11 cellular contexts compared by ENCODE assay signal in genomic region chr1:43867946-43868740, GRCh38.
DNase-seq lines count a peak whose midpoint lies in the region; ATAC-seq and TF ChIP-seq lines count a peak whose summit lies in the region.
"Had no signal": no experiment of that assay in that cellular context is flagged by ENCODE, and none has a peak within 500 bp of the region (broad histone marks: within the 10 kb centered on the region; RNA-seq: fewer than 3 reads in every experiment).

No MANE protein-coding gene starts in this region.

- TF ChIP-seq POLR2A in gastroesophageal sphincter (IDR thresholded peaks at IDR 0.05), result no peak

- DNase-seq in SIG-M5 treated with dmso at 0.1 percent for 504 hours (lab: John Stamatoyannopoulos, UW; ENCODE audit: unreplicated experiment), result peak; percentile 28
- DNase-seq in SIG-M5 (lab: John Stamatoyannopoulos, UW), result no peak
- DNase-seq in activated T-helper 2 cell treated with anti-CD3 and anti-CD28 coated beads, Interferon-gamma antibody, Interleukin-2, Interleukin-4, amounts not matched to agents 10 μg/mL and 5 μg/mL and 100 μg/mL, durations not matched to agents 14 hours and 24 hours and 36 hours (ENCODE audit: low spot score), result no peak
- no peak for DNase-seq in stimulated activated naive CD8-positive, alpha-beta T cell treated with anti-CD3 and anti-CD28 coated beads, Interleukin-15, Interleukin-2, amounts not matched to agents 100 U/mL and 50 U/mL, for 24 hours
- no peak for DNase-seq in GM19238 (ENCODE audit: insufficient read length, low spot score)
- DNase-seq in SK-N-DZ (ENCODE audit: low spot score), result no peak
- no peak for DNase-seq in effector memory CD8-positive, alpha-beta T cell
- DNase-seq: kidney glomerular epithelial cell, NCI-H2227 treated with DMSO at 0.1 percent for 48 hours had no signal

- intact Hi-C loops in activated T-helper 2 cell treated with anti-CD3 and anti-CD28 coated beads, Interferon-gamma antibody, Interleukin-2, Interleukin-4, amounts not matched to agents 10 μg/mL and 5 μg/mL and 100 μg/mL, durations not matched to agents 14 hours and 24 hours and 36 hours (cut with micrococcal nuclease), result loop anchor here (5.0 kb wide), 1 partner anchor 36 kb away; no protein-coding TSS in a partner anchor

- peaks cover 7 to 76% (median 18%) of the 10 kb centered on the region in 3 donors for H3K4me1 ChIP-seq in gastroesophageal sphincter
- H3K4me1 ChIP-seq: prostate gland had no signal

- TF ChIP-seq CTCF in gastroesophageal sphincter (IDR thresholded peaks at IDR 0.05), result no peak

- no peaks in the 10 kb centered on the region for H3K27me3 Mint-ChIP-seq in activated T-helper 2 cell treated with anti-CD3 and anti-CD28 coated beads, Interferon-gamma antibody, Interleukin-2, Interleukin-4, amounts not matched to agents 10 μg/mL and 5 μg/mL and 100 μg/mL, durations not matched to agents 14 hours and 24 hours and 36 hours (ENCODE audit: low read depth)
- H3K27me3 Mint-ChIP-seq in effector memory CD8-positive, alpha-beta T cell, result no peaks in the 10 kb centered on the region

- peak overlapping the region in 3 of 4 donors; percentile 14 to 67 (median 53) for H3K27ac ChIP-seq in gastroesophageal sphincter
- H3K27ac ChIP-seq: prostate gland had no signal

- H3K27me3 ChIP-seq in gastroesophageal sphincter, result no peaks in the 10 kb centered on the region

- no peaks in the 10 kb centered on the region for H3K9me3 Mint-ChIP-seq in activated T-helper 2 cell treated with anti-CD3 and anti-CD28 coated beads, Interferon-gamma antibody, Interleukin-2, Interleukin-4, amounts not matched to agents 10 μg/mL and 5 μg/mL and 100 μg/mL, durations not matched to agents 14 hours and 24 hours and 36 hours
- no peaks in the 10 kb centered on the region for H3K9me3 Mint-ChIP-seq in effector memory CD8-positive, alpha-beta T cell

- no peak overlapping the region for H3K4me3 ChIP-seq in gastroesophageal sphincter
- H3K4me3 ChIP-seq: prostate gland had no signal

- peaks cover 10% of the 10 kb centered on the region for H3K36me3 Mint-ChIP-seq in activated T-helper 2 cell treated with anti-CD3 and anti-CD28 coated beads, Interferon-gamma antibody, Interleukin-2, Interleukin-4, amounts not matched to agents 10 μg/mL and 5 μg/mL and 100 μg/mL, durations not matched to agents 14 hours and 24 hours and 36 hours (ENCODE audit: low read depth)
- H3K36me3 Mint-ChIP-seq in effector memory CD8-positive, alpha-beta T cell (ENCODE audit: insufficient read depth), result peaks cover 3% of the 10 kb centered on the region

- no peaks in the 10 kb centered on the region for H3K9me3 ChIP-seq in gastroesophageal sphincter
- H3K9me3 ChIP-seq: prostate gland had no signal

- TF ChIP-seq EP300 in gastroesophageal sphincter (IDR thresholded peaks at IDR 0.05), result no peak

- ATAC-seq in gastroesophageal sphincter, result no peak
- peak; percentile 26 for ATAC-seq in stimulated activated naive CD8-positive, alpha-beta T cell treated with anti-CD3 and anti-CD28 coated beads, Interleukin-15, Interleukin-2, amounts not matched to agents 100 U/mL and 50 U/mL, for 24 hours
- no peak for ATAC-seq in effector memory CD8-positive, alpha-beta T cell (replicated peaks)

- peak overlapping the region; percentile 25 for H3K27ac Mint-ChIP-seq in activated T-helper 2 cell treated with anti-CD3 and anti-CD28 coated beads, Interferon-gamma antibody, Interleukin-2, Interleukin-4, amounts not matched to agents 10 μg/mL and 5 μg/mL and 100 μg/mL, durations not matched to agents 14 hours and 24 hours and 36 hours
- H3K27ac Mint-ChIP-seq in effector memory CD8-positive, alpha-beta T cell, result no peak overlapping the region

- no peak overlapping the region for H3K4me3 Mint-ChIP-seq in activated T-helper 2 cell treated with anti-CD3 and anti-CD28 coated beads, Interferon-gamma antibody, Interleukin-2, Interleukin-4, amounts not matched to agents 10 μg/mL and 5 μg/mL and 100 μg/mL, durations not matched to agents 14 hours and 24 hours and 36 hours (ENCODE audit: low read depth)
- H3K4me3 Mint-ChIP-seq in effector memory CD8-positive, alpha-beta T cell, result no peak overlapping the region

- 8 to 18% methylated on average over 1 to 2 of the region's 2 CpGs for WGBS in gastroesophageal sphincter (ENCODE audit: low coverage in 1 of 2), 2 donors

- peaks cover 30% of the 10 kb centered on the region for H3K4me1 Mint-ChIP-seq in activated T-helper 2 cell treated with anti-CD3 and anti-CD28 coated beads, Interferon-gamma antibody, Interleukin-2, Interleukin-4, amounts not matched to agents 10 μg/mL and 5 μg/mL and 100 μg/mL, durations not matched to agents 14 hours and 24 hours and 36 hours (ENCODE audit: low read depth)
- H3K4me1 Mint-ChIP-seq in effector memory CD8-positive, alpha-beta T cell (ENCODE audit: low read depth in 2 of 2), result no peaks in the 10 kb centered on the region

- no peaks in the 10 kb centered on the region for H3K36me3 ChIP-seq in gastroesophageal sphincter
- H3K36me3 ChIP-seq: prostate gland had no signal
